ENCODE assay signal across 2 cellular contexts in genomic region chr12:95862038-95862437, GRCh38.
TF ChIP-seq lines count a peak whose summit lies in the region.

No MANE protein-coding gene starts in this region.

TF ChIP-seq in HepG2, 621 proteins besides CTCF, POLR2A, EP300 and RAD21:
- no peak for TF ChIP-seq MAFF (IDR thresholded peaks at IDR 0.05; ENCODE audit: low read depth, low read length)
- 0 out of 2 replicates have a peak, but pooled peaks have one; percentile 8 for TF ChIP-seq RBFOX2 (IDR thresholded peaks at IDR 0.05; ENCODE audit: low read depth, low read length)
- TF ChIP-seq HOXA3 (CRISPR knock-in tag; IDR thresholded peaks at IDR 0.05) = no peak
- no peak for TF ChIP-seq HMG20B (CRISPR knock-in tag; conservative IDR thresholded peaks at IDR 0.05)
- no peak for TF ChIP-seq ZNF564 (CRISPR knock-in tag; IDR thresholded peaks at IDR 0.05)
- no peak for TF ChIP-seq ZMYM4 (CRISPR knock-in tag; IDR thresholded peaks at IDR 0.05)

TF ChIP-seq in HEK293, 187 proteins besides CTCF, POLR2A, EP300 and RAD21:
- no peak for TF ChIP-seq ZBTB10 (tag by site-specific recombination; IDR thresholded peaks at IDR 0.05)
- 0 out of 2 replicates have a peak, but pooled peaks have one; percentile 5 for TF ChIP-seq ZNF626 (tag by site-specific recombination; IDR thresholded peaks at IDR 0.05)
- TF ChIP-seq ZSCAN30 (tag by site-specific recombination; IDR thresholded peaks at IDR 0.05) = no peak
- TF ChIP-seq ZNF146 (tag by site-specific recombination; IDR thresholded peaks at IDR 0.05) = peak; percentile 67
- TF ChIP-seq ZNF354C (tag by site-specific recombination; IDR thresholded peaks at IDR 0.05; ENCODE audit: borderline replicate concordance, low read depth) = no peak
